ENCODE assay signal across 12 cellular contexts in the genomic region with DNA sequence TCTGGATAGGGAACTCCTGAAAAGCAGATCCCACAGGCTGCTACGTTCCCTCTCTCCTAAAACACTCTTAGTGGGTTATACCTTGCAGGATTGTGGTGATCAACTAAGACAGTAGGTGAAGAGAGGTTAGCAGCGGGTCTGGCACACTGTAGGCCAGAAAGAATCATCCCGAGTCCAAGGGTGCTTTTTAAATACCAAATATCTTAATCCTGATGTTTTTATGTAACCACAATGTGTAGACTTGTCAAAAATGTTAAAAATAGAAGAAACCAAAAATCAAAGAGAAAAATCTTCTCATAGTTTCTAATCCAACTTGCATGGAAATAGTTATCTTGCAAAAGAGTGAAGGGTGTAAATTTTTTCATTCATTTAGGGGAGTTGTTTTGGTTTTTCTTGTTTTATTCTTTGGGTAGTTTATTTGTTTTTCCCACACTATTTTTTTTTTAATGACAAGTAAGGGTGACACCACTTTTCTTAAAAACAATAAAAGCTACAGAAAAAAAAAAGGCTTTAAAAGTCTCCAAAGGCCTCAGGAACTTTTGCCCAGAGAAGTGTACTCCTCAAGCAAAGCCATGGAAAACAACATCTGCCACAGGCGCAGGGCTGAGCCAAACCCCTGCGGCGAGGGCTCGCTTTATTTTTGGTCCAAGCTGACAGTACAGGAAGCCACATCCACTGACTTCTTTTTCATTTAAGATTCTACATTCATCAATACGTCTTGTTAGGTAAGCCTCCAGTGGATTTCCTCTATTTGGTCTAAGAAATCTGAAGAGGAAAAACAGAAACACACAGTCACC. TPM values are rescaled to one million over a fixed set of nuclear protein-coding genes. Genes with fewer than 3 reads are reported as not detected.
A peak's percentile ranks its signal among the peaks of the same experiment; 100 is the strongest.
DNase-seq lines count a peak whose midpoint lies in the region; ATAC-seq and TF ChIP-seq lines count a peak whose summit lies in the region.
"Had no signal": no experiment of that assay in that cellular context is flagged by ENCODE, and none has a peak within 500 bp of the region (broad histone marks: within the 10 kb centered on the region; RNA-seq: fewer than 3 reads in every experiment).

No MANE protein-coding gene starts in this region.

- H3K36me3 ChIP-seq in right atrium auricular region, result no peaks in the 10 kb centered on the region

- H3K27me3 ChIP-seq in right atrium auricular region, result no peaks in the 10 kb centered on the region

- H3K36me3 Mint-ChIP-seq in chondrocyte (ENCODE audit: low read depth), result no peaks in the 10 kb centered on the region
- H3K36me3 Mint-ChIP-seq in nephron (ENCODE audit: low read depth), result peaks cover 9% of the 10 kb centered on the region

- peaks cover 50% of the 10 kb centered on the region for H3K4me1 Mint-ChIP-seq in chondrocyte (ENCODE audit: low read depth)
- peaks cover 46% of the 10 kb centered on the region for H3K4me1 Mint-ChIP-seq in nephron

- intact Hi-C loops in Right ventricle myocardium superior (cut with DNase I), result no loop called here

- no peaks in the 10 kb centered on the region for H3K4me1 ChIP-seq in right atrium auricular region

- H3K9me3 ChIP-seq in right atrium auricular region, result no peaks in the 10 kb centered on the region

- H3K4me3 ChIP-seq in right atrium auricular region, result no peak overlapping the region
- H3K4me3 ChIP-seq: smooth muscle cell had no signal

- H3K27me3 Mint-ChIP-seq in chondrocyte (ENCODE audit: low read depth) (no peaks in the 10 kb centered on the region), nephron (ENCODE audit: low read depth) (no peaks in the 10 kb centered on the region)
- H3K27me3 Mint-ChIP-seq: activated CD4-positive, alpha-beta T cell treated with anti-CD3 and anti-CD28 coated beads, Interleukin-2, amount 10 ng/mL, durations not matched to agents 7 days and 5 days had no signal

- DNase-seq in Right ventricle myocardium superior (peak; percentile 51), right atrium auricular region (ENCODE audit: low spot score) (no peak), chondrocyte (ENCODE audit: low spot score) (no peak), ecto neural progenitor cell (ENCODE audit: low spot score) (no peak), H4 (ENCODE audit: low spot score) (no peak)
- DNase-seq in activated CD8-positive, alpha-beta memory T cell treated with anti-CD3 and anti-CD28 coated beads, Interleukin-2, amount 50 U/mL, for 4 hours, result no peak
- no peak for DNase-seq in effector CD8-positive, alpha-beta T cell (lab: John Stamatoyannopoulos, UW)
- DNase-seq: activated CD4-positive, alpha-beta T cell treated with anti-CD3 and anti-CD28 coated beads, Interleukin-2, amount 10 ng/mL, durations not matched to agents 7 days and 5 days; left colon had no signal

- no peaks in the 10 kb centered on the region for H3K9me3 Mint-ChIP-seq in chondrocyte (ENCODE audit: low read depth)
- H3K9me3 Mint-ChIP-seq in nephron, result no peaks in the 10 kb centered on the region
- H3K9me3 Mint-ChIP-seq: activated CD4-positive, alpha-beta T cell treated with anti-CD3 and anti-CD28 coated beads, Interleukin-2, amount 10 ng/mL, durations not matched to agents 7 days and 5 days had no signal

- H3K27ac ChIP-seq in right atrium auricular region, result no peak overlapping the region

- peak; percentile 52 for ATAC-seq in Right ventricle myocardium superior (ENCODE audit: poor library complexity)
- ATAC-seq: left colon had no signal

- H3K27ac Mint-ChIP-seq in chondrocyte (ENCODE audit: unreplicated experiment), result peak overlapping the region; percentile 18
- peak overlapping the region in 2 of 3 experiments; percentile 39 to 47 for H3K27ac Mint-ChIP-seq in nephron
- H3K27ac Mint-ChIP-seq: activated CD4-positive, alpha-beta T cell treated with anti-CD3 and anti-CD28 coated beads, Interleukin-2, amount 10 ng/mL, durations not matched to agents 7 days and 5 days had no signal

- TF ChIP-seq CTCF in right atrium auricular region (IDR thresholded peaks at IDR 0.05), result no peak
- no peak for TF ChIP-seq CTCF in chondrocyte (IDR thresholded peaks at IDR 0.05)
- TF ChIP-seq CTCF in nephron (IDR thresholded peaks at IDR 0.05; ENCODE audit: unreplicated experiment in 3 of 3), result no peak

- H3K4me3 Mint-ChIP-seq in chondrocyte (ENCODE audit: unreplicated experiment), result no peak overlapping the region
- no peak overlapping the region for H3K4me3 Mint-ChIP-seq in nephron
- H3K4me3 Mint-ChIP-seq: activated CD4-positive, alpha-beta T cell treated with anti-CD3 and anti-CD28 coated beads, Interleukin-2, amount 10 ng/mL, durations not matched to agents 7 days and 5 days had no signal

RNA-seq across cellular contexts. Expression of a gene that starts 52.1 kb away (rescaled TPM):
- total RNA-seq in Right ventricle myocardium superior (not detected), right atrium auricular region (not detected), chondrocyte (not detected in 3 replicates)
- not detected in 2 replicates for total RNA-seq in H4 (2014; rRNA removed; shearing (Covaris generic))
- total RNA-seq: activated CD4-positive, alpha-beta T cell treated with anti-CD3 and anti-CD28 coated beads, Interleukin-2, amount 10 ng/mL, durations not matched to agents 7 days and 5 days; left colon; smooth muscle cell; T-helper 1 cell treated with Interleukin-12 subunit alpha and Interleukin-12 subunit beta and Interleukin-4 antibody, amounts not matched to agents 30 ng/mL and 1 ng/mL, for 36 hours had no signal

RNA-seq across cellular contexts. Expression of a gene that starts 57.6 kb away (rescaled TPM):
- total RNA-seq in Right ventricle myocardium superior, result 1.5 TPM
- total RNA-seq in right atrium auricular region, result 1 to 10 TPM in 1 of 2 donors, under 1 TPM in 1; 0.85 to 2.9 TPM
- 2.4 to 3.8 TPM (median 3.7 TPM) in 3 replicates for total RNA-seq in chondrocyte
- 0.10 and 0.39 TPM in 2 replicates for total RNA-seq in H4 (2014; rRNA removed; shearing (Covaris generic))
